In the genomic region with DNA sequence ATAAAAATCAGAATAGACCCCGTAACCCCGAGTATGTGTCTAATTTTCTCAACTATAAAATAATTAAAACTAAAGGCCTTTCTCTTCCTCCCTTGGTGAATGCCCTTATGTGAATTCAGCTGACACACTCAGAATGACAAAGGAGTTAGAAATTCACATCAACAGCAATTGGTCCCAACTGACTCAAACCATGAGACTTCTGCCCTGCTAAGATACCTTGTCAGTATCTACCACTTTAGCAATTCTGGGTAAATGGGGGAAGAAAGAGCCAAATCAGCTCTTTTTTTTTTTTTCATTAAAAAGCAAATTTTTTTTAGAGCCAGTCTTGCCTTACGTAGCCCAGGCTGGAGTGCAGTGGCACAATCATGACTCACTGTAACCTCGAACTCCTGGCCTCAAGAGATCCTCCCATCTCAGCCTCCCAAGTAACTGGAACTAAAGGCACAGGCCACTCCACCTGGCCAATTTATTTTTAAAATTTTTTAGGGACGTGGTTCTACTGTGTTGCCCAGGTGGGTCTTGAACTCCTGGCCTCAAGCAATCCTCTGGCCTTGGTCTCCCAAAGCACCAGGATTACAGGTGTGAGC, we compare ENCODE assay signal across 10 cellular contexts. TPM values are rescaled to one million over a fixed set of nuclear protein-coding genes. Genes with fewer than 3 reads are reported as not detected.
A peak's percentile ranks its signal among the peaks of the same experiment; 100 is the strongest.
DNase-seq lines count a peak whose midpoint lies in the region; ATAC-seq, FAIRE-seq and TF ChIP-seq lines count a peak whose summit lies in the region.
"Had no signal": no experiment of that assay in that cellular context is flagged by ENCODE, and none has a peak within 500 bp of the region (broad histone marks: within the 10 kb centered on the region; RNA-seq: fewer than 3 reads in every experiment).

No MANE protein-coding gene starts in this region.

- H3K4me3 ChIP-seq in breast epithelium = no peak overlapping the region
- no peak overlapping the region for H3K4me3 ChIP-seq in K562
- no peak overlapping the region for H3K4me3 ChIP-seq in muscle layer of duodenum (ENCODE audit: low read depth in 1 of 2, low read length in 2 of 2)

- peaks cover 0 to 6% of the 10 kb centered on the region in 2 donors for H3K4me1 ChIP-seq in breast epithelium
- peaks cover 12 to 31% of the 10 kb centered on the region in 2 experiments for H3K4me1 ChIP-seq in K562 (replicated peaks in 1 of 2; ENCODE audit: control insufficient read depth in 2 of 2, insufficient read depth in 2 of 2, low read length in 2 of 2)
- peaks cover 9 to 14% of the 10 kb centered on the region in 2 donors for H3K4me1 ChIP-seq in muscle layer of duodenum (ENCODE audit: control insufficient read depth in 1 of 2, insufficient read depth in 2 of 2, low read length in 2 of 2)

- H3K4me1 Mint-ChIP-seq in MCF 10A (ENCODE audit: insufficient read depth, unreplicated experiment) = peaks cover 24% of the 10 kb centered on the region

- ATAC-seq in K562 (no peak), HG02610 (IDR thresholded peaks at IDR 0.05; ENCODE audit: unreplicated experiment) (no peak), HG02588 (IDR thresholded peaks at IDR 0.05; ENCODE audit: unreplicated experiment) (no peak)

- H3K9me1 ChIP-seq in K562 (ENCODE audit: control insufficient read depth, insufficient read depth, low read length) = no peaks in the 10 kb centered on the region

- H3K36me3 Mint-ChIP-seq in MCF 10A (ENCODE audit: insufficient read depth, unreplicated experiment) = peaks cover 18% of the 10 kb centered on the region

- no peaks in the 10 kb centered on the region for H3K9me3 Mint-ChIP-seq in MCF 10A (ENCODE audit: unreplicated experiment)

- BruUV-seq in MCF 10A (replicated peaks; lab: Mats Ljungman, UMichigan) = no TSS peak
- no TSS peak for BruUV-seq in K562 (replicated peaks; lab: Mats Ljungman, UMichigan)

- no peak for TF ChIP-seq RAD21 in K562 (CRISPR knock-in tag; conservative IDR thresholded peaks at IDR 0.05 in 1 of 2, IDR thresholded peaks at IDR 0.05 in 1 of 2)

- TF ChIP-seq CTCF in MCF 10A (IDR thresholded peaks at IDR 0.05; ENCODE audit: unreplicated experiment) (no peak), breast epithelium (IDR thresholded peaks at IDR 0.05) (no peak), K562 (IDR thresholded peaks at IDR 0.05 in 2 of 3, conservative IDR thresholded peaks at IDR 0.05 in 1 of 3; ENCODE audit: insufficient read depth in 2 of 3, low read depth in 1 of 3, low read length in 3 of 3) (no peak)

- H4K20me1 ChIP-seq in K562 (replicated peaks; ENCODE audit: control insufficient read depth, insufficient read depth, low read length) = no peaks in the 10 kb centered on the region

- peak overlapping the region in 1 of 2 experiments; percentile 73; a peak in 2 of 4 replicates for H3K9ac ChIP-seq in K562 (ENCODE audit: insufficient read depth in 1 of 2, low read depth in 2 of 2, low read length in 2 of 2)

- no peaks in the 10 kb centered on the region for H3K27me3 Mint-ChIP-seq in MCF 10A (ENCODE audit: insufficient read depth, unreplicated experiment)

- intact Hi-C loops in MCF 10A (cut with micrococcal nuclease) (loop anchor here (2.0 to 10.0 kb wide), 2 partner anchors 33 to 299 kb away; a partner anchor contains a TSS), breast epithelium (cut with DNase I; ENCODE audit: low total_unique reads) (no loop called here), K562 (cut with micrococcal nuclease) (no loop called here)

- H3K27ac Mint-ChIP-seq in MCF 10A (ENCODE audit: low read depth, unreplicated experiment) = peak overlapping the region; percentile 96

- no peaks in the 10 kb centered on the region for H3K36me3 ChIP-seq in breast epithelium
- H3K36me3 ChIP-seq in K562 (ENCODE audit: control insufficient read depth, insufficient read depth, low read length) = peaks cover 10% of the 10 kb centered on the region
- peaks cover 0 to 4% of the 10 kb centered on the region in 2 donors for H3K36me3 ChIP-seq in muscle layer of duodenum (ENCODE audit: control insufficient read depth in 1 of 2, insufficient read depth in 2 of 2, low read length in 2 of 2)

- TF ChIP-seq POLR2A in breast epithelium (IDR thresholded peaks at IDR 0.05) = no peak
- no peak for TF ChIP-seq POLR2A in K562 (conservative IDR thresholded peaks at IDR 0.05)

- in situ Hi-C loops in K562 (cut with MboI) = no loop called here

- 0 out of 2 replicates have a peak overlapping the region, but pooled peaks have one; percentile 8 for H3K4me2 ChIP-seq in K562 (ENCODE audit: insufficient read depth, low read length)

- H3K9me3 ChIP-seq in breast epithelium (no peaks in the 10 kb centered on the region), K562 (replicated peaks; ENCODE audit: control insufficient read depth, insufficient read depth, low read depth, low read length) (no peaks in the 10 kb centered on the region), muscle layer of duodenum (ENCODE audit: control insufficient read depth in 1 of 2, low read length in 2 of 2) (no peaks in the 10 kb centered on the region)

- peak; percentile 72 for FAIRE-seq in K562 (lab: Jason Lieb, UNC)

- POLR2A ChIA-PET in MCF 10A (lab: Yijun Ruan, JAX) (interaction anchor here (0.7 to 3.1 kb wide), 21 partner anchors 11 to 310 kb away, joined by 3 to 38 read pairs (median 4); a partner anchor contains a TSS), K562 (lab: Yijun Ruan, JAX) (interaction anchor here (0.6 to 2.9 kb wide), 18 partner anchors 8 to 445 kb away, joined by 3 to 21 read pairs (median 4); a partner anchor contains a TSS), HEK293T (lab: Yijun Ruan, JAX) (interaction anchor here (0.6 kb wide), 1 partner anchor 804 kb away, joined by 3 read pairs; no protein-coding TSS in a partner anchor)

- TF ChIP-seq EP300 in K562 (IDR thresholded peaks at IDR 0.05; ENCODE audit: low read length) = peak; percentile 53; the same call in 1 of the 2 replicates

- 54% methylated on average over 5 of the region's 5 CpGs for WGBS in K562 (ENCODE audit: insufficient coverage, low coverage, missing lambda C conversion rate)

- H3K27me3 ChIP-seq in breast epithelium (no peaks in the 10 kb centered on the region), K562 (ENCODE audit: control insufficient read depth in 2 of 2, insufficient read depth in 2 of 2, low read length in 2 of 2) (no peaks in the 10 kb centered on the region), muscle layer of duodenum (ENCODE audit: low read depth, low read length) (no peaks in the 10 kb centered on the region)

- CTCF ChIA-PET in MCF 10A (lab: Yijun Ruan, JAX) (interaction anchor here (0.6 to 1.8 kb wide), 7 partner anchors 9 to 84 kb away, joined by 3 to 6 read pairs (median 4); no protein-coding TSS in a partner anchor), K562 (lab: Yijun Ruan, JAX; ENCODE audit: low intra/inter-chr PET ratio) (interaction anchor here (0.5 kb wide), 1 partner anchor 392 kb away, joined by 3 read pairs; no protein-coding TSS in a partner anchor), HEK293T (lab: Yijun Ruan, JAX) (interaction anchor here (0.6 kb wide), 3 partner anchors 49 to 187 kb away, joined by 3 read pairs; no protein-coding TSS in a partner anchor)

- peak overlapping the region; percentile 57 for H2AFZ ChIP-seq in K562 (ENCODE audit: low read depth, low read length)

- DNase-seq in MCF 10A (ENCODE audit: unreplicated experiment) (no peak), breast epithelium (ENCODE audit: low spot score in 2 of 2) (no peak), K562 (ENCODE audit: extremely low read depth in 1 of 4, low spot score in 3 of 4) (peak in 1 of 4 experiments; percentile 63), HEK293T (ENCODE audit: extremely low spot score) (no peak)
- no peak for DNase-seq in activated CD4-positive, alpha-beta T cell treated with anti-CD3 and anti-CD28 coated beads for 48 hours
- DNase-seq: hippocampal formation, posterior cingulate gyrus had no signal

- H3K27ac ChIP-seq in breast epithelium = peak overlapping the region in 1 of 2 donors; percentile 98
- H3K27ac ChIP-seq in K562 (ENCODE audit: extremely low read depth, low read depth, low read length) = peak overlapping the region; percentile 49
- peak overlapping the region; percentile 64 for H3K27ac ChIP-seq in muscle layer of duodenum (ENCODE audit: low read length)

- H3K4me3 Mint-ChIP-seq in MCF 10A (ENCODE audit: unreplicated experiment) = peak overlapping the region; percentile 97

- peaks cover 39% of the 10 kb centered on the region for H3K79me2 ChIP-seq in K562 (ENCODE audit: control insufficient read depth, insufficient read depth, low read length)

TF ChIP-seq in HEK293T, 16 proteins besides CTCF, POLR2A, EP300 and RAD21 (continues in another document):
- TF ChIP-seq SP1 (IDR thresholded peaks at IDR 0.05) (no peak), BHLHE40 (IDR thresholded peaks at IDR 0.05; ENCODE audit: borderline replicate concordance) (no peak), LEF1 (IDR thresholded peaks at IDR 0.05; ENCODE audit: borderline replicate concordance) (no peak), CTBP1 (IDR thresholded peaks at IDR 0.05; ENCODE audit: borderline replicate concordance) (no peak), FOXA1 (IDR thresholded peaks at IDR 0.05) (no peak), ARNT (IDR thresholded peaks at IDR 0.05) (no peak), FOXM1 (IDR thresholded peaks at IDR 0.05; ENCODE audit: borderline replicate concordance) (no peak), L3MBTL2 (conservative IDR thresholded peaks at IDR 0.05) (no peak), FOXK2 (IDR thresholded peaks at IDR 0.05) (no peak)

RNA-seq across cellular contexts. Expression of a gene that starts 1.7 kb away (rescaled TPM):
- total RNA-seq in MCF 10A (2022) (88.0 and 109 TPM in 2 replicates), breast epithelium (100 to 1,000 TPM in 1 of 3 donors, 10 to 100 TPM in 2; 66.7 to 139 (median 93.4) TPM), K562 (2014; rRNA removed) (95.7 and 100 TPM in 2 replicates), K562 (2014; rRNA removed; fragmentation: Illumina TruSeq; extraction: Trizol) (77.5 and 91.2 TPM in 2 replicates), K562 (2015; rRNA removed; fragmentation: Illumina TruSeq; extraction: Trizol) (86.4 and 92.5 TPM in 2 replicates), K562 (2021) (83.2 and 95.5 TPM in 2 replicates)
- total RNA-seq in K562 (2011; cell fraction: chromatin; rRNA removed; ENCODE audit: low replicate concordance) = 227 and 404 TPM in 2 replicates
- 86.1 and 111 TPM in 2 replicates for total RNA-seq in K562 (2011; cell fraction: nucleolus; rRNA removed)
- total RNA-seq in K562 (2011; cell fraction: nucleoplasm; rRNA removed) = 148 and 198 TPM in 2 replicates
- polyA plus RNA-seq in K562 (2011; rRNA removed) (131 and 136 TPM in 2 replicates), K562 (2014; fragmentation: Illumina TruSeq; extraction: Trizol) (55.4 and 84.5 TPM in 2 replicates), K562 (2014; fragmentation: Nextera tagmentation; extraction: Ambion mirVana) (10 to 100 TPM; 23.5 to 35.1 TPM), K562 (2014; rRNA removed) (56.0 and 57.5 TPM in 2 replicates)
- 91.1 and 105 TPM in 2 replicates for polyA plus RNA-seq in K562 (2011; cell fraction: cytosol; rRNA removed)
- polyA plus RNA-seq in K562 (2011; cell fraction: nucleus; rRNA removed) = 191 and 198 TPM in 2 replicates
- polyA plus RNA-seq in K562 (2012) = 46.2 and 49.6 TPM in 2 replicates
- 277 and 310 TPM in 2 replicates for polyA minus RNA-seq in K562 (2011; rRNA and poly(A)+ RNA removed)
- 99.1 and 116 TPM in 2 replicates for polyA minus RNA-seq in K562 (2011; cell fraction: cytosol; rRNA and poly(A)+ RNA removed)
- polyA minus RNA-seq in K562 (2011; cell fraction: nucleus; rRNA and poly(A)+ RNA removed) = 93.0 and 173 TPM in 2 replicates
